In the genomic region with DNA sequence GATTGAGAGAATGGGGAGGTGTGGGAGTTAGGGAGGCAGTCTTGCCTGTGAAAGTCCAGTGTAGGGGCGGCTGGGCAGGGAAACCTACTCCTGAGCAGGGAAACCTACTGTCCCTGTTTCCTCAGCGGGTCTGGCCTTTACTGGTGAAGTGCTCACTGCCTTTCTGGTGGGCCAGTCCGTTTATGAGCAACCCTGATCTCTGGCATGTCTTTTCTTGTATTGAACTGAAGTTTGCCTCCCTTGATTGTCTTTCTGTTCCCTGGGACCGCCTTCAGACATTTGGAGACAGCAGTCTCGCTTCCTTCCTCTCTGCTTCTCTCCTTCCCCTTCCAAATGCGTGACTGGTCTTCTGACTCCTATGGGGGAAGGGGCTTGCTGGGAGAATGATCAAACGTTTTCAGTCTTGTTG, we compare ENCODE assay signal across 8 cellular contexts. TPM values are rescaled to one million over a fixed set of nuclear protein-coding genes. Genes with fewer than 3 reads are reported as not detected.
A peak's percentile ranks its signal among the peaks of the same experiment; 100 is the strongest.
DNase-seq lines count a peak whose midpoint lies in the region; ATAC-seq and TF ChIP-seq lines count a peak whose summit lies in the region.

No MANE protein-coding gene starts in this region.

- peak overlapping the region; percentile 76 for H3K4me3 ChIP-seq in ACC112 (ENCODE audit: low read depth, low read length)
- peak overlapping the region; percentile 51 for H3K4me3 ChIP-seq in HUES64 (ENCODE audit: low read length)
- H3K4me3 ChIP-seq in ascending aorta: peak overlapping the region; percentile 93 to 96

- H3K9me3 ChIP-seq in HUES64 (ENCODE audit: insufficient read depth, low read depth, low read length): no peaks in the 10 kb centered on the region
- no peaks in the 10 kb centered on the region for H3K9me3 ChIP-seq in ascending aorta

- no peak for ATAC-seq in stimulated activated naive B cell treated with anti-CD40 and anti-IgM and Interleukin-4, amounts not matched to agents 10 μg/mL and 1 μg/mL and 100 μg/mL, for 72 hours (replicated peaks)
- no peak for ATAC-seq in GM21528 (IDR thresholded peaks at IDR 0.05; ENCODE audit: low FRiP score, unreplicated experiment)

- H3K9me3 Mint-ChIP-seq in stimulated activated naive B cell treated with anti-CD40 and anti-IgM and Interleukin-4, amounts not matched to agents 10 μg/mL and 1 μg/mL and 100 μg/mL, for 72 hours: no peaks in the 10 kb centered on the region

- peaks cover 38 to 40% of the 10 kb centered on the region in 2 donors for H3K4me1 Mint-ChIP-seq in stimulated activated naive B cell treated with anti-CD40 and anti-IgM and Interleukin-4, amounts not matched to agents 10 μg/mL and 1 μg/mL and 100 μg/mL, for 72 hours

- peak overlapping the region; percentile 92 to 98 for H3K4me3 Mint-ChIP-seq in stimulated activated naive B cell treated with anti-CD40 and anti-IgM and Interleukin-4, amounts not matched to agents 10 μg/mL and 1 μg/mL and 100 μg/mL, for 72 hours

- H3K79me2 ChIP-seq in ACC112 (ENCODE audit: control insufficient read depth, insufficient read depth, low read length, unreplicated experiment): peaks cover 71% of the 10 kb centered on the region

- TF ChIP-seq CTCF in ascending aorta (IDR thresholded peaks at IDR 0.05): no peak

- peak overlapping the region; percentile 2; the same call in 1 of the 2 replicates for H3K9ac ChIP-seq in HUES64 (ENCODE audit: low read depth, low read length)

- H3K36me3 ChIP-seq in ACC112 (ENCODE audit: insufficient read depth, low read length) (no peaks in the 10 kb centered on the region), HUES64 (ENCODE audit: insufficient read depth, low read length) (no peaks in the 10 kb centered on the region), ascending aorta (peaks cover 0 to 26% of the 10 kb centered on the region in 2 donors)

- H3K27me3 ChIP-seq in ACC112 (ENCODE audit: insufficient read depth, low read length) (no peaks in the 10 kb centered on the region), HUES64 (ENCODE audit: insufficient read depth, low read length) (peaks cover 23% of the 10 kb centered on the region), ascending aorta (no peaks in the 10 kb centered on the region)

- H3K27me3 Mint-ChIP-seq in stimulated activated naive B cell treated with anti-CD40 and anti-IgM and Interleukin-4, amounts not matched to agents 10 μg/mL and 1 μg/mL and 100 μg/mL, for 72 hours: no peaks in the 10 kb centered on the region

- H2AFZ ChIP-seq in ACC112 (ENCODE audit: low read length, unreplicated experiment): peak overlapping the region; percentile 1

- H3K36me3 Mint-ChIP-seq in stimulated activated naive B cell treated with anti-CD40 and anti-IgM and Interleukin-4, amounts not matched to agents 10 μg/mL and 1 μg/mL and 100 μg/mL, for 72 hours: peaks cover 29 to 42% of the 10 kb centered on the region in 2 donors

- DNase-seq in ascending aorta (ENCODE audit: low spot score in 2 of 2) (no peak), islet precursor cell (peak; percentile 75), NCI-H748 treated with DMSO at 0.1 percent for 48 hours (lab: John Stamatoyannopoulos, UW) (no peak)
- DNase-seq in stimulated activated naive B cell treated with anti-CD40 and anti-IgM and Interleukin-4, amounts not matched to agents 10 μg/mL and 1 μg/mL and 100 μg/mL, for 72 hours: no peak
- DNase-seq in effector CD4-positive, alpha-beta T cell: no peak

- 18% methylated on average over 7 of the region's 7 CpGs for WGBS in HUES64

- intact Hi-C loops in ascending aorta (cut with DNase I): loop anchor here (5.0 kb wide), 2 partner anchors 62 to 112 kb away; no protein-coding TSS in a partner anchor

- peaks cover 56% of the 10 kb centered on the region for H3K4me1 ChIP-seq in ACC112 (ENCODE audit: control insufficient read depth, insufficient read depth, low read length, unreplicated experiment)
- peaks cover 28% of the 10 kb centered on the region for H3K4me1 ChIP-seq in HUES64 (ENCODE audit: insufficient read depth, low read length)
- peaks cover 2 to 20% of the 10 kb centered on the region in 2 donors for H3K4me1 ChIP-seq in ascending aorta

- H3K27ac Mint-ChIP-seq in stimulated activated naive B cell treated with anti-CD40 and anti-IgM and Interleukin-4, amounts not matched to agents 10 μg/mL and 1 μg/mL and 100 μg/mL, for 72 hours: peak overlapping the region; percentile 33

- H3K27ac ChIP-seq in ACC112 (ENCODE audit: low read depth, low read length) (peak overlapping the region; percentile 8), HUES64 (ENCODE audit: low read depth, low read length) (no peak overlapping the region), ascending aorta (peak overlapping the region; percentile 95 to 97)

RNA-seq across cellular contexts. Expression of gene SNX18, which starts 2.9 kb away (rescaled TPM):
- polyA plus RNA-seq in HUES64 (2013, experiment 1 of 2): 8.7 TPM
- polyA plus RNA-seq in HUES64 (2013, experiment 2 of 2): 10.6 TPM
- 200 TPM for total RNA-seq in ascending aorta
